In the genomic region with DNA sequence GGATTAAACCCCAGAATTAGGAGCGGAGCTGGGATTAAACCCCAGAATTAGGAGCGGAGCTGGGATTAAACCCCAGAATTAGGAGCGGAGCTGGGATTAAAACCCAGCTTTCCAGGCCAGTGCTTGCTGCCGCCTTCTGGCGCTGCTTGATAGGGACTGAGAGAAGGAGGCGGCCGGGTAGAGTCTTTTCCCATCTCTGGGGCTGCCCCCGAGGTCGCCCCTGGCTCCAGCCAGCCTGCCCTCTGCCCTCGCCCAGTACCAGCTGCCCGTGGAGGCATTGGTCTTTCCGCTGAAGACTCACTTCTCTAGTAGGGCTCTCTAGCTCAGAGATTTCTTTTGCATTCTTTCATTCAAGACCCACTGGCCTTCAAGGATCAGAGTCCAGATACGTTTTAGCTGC, we compare ENCODE assay signal across 34 cellular contexts. TPM values are rescaled to one million over a fixed set of nuclear protein-coding genes. Genes with fewer than 3 reads are reported as not detected.
"Had no signal": no experiment of that assay in that cellular context is flagged by ENCODE, and none has a peak within 500 bp of the region (broad histone marks: within the 10 kb centered on the region; RNA-seq: fewer than 3 reads in every experiment).

No MANE protein-coding gene starts in this region.

- H3K9me3 Mint-ChIP-seq: activated CD4-positive, alpha-beta memory T cell treated with anti-CD3 and anti-CD28 coated beads for 36 hours; activated CD4-positive, alpha-beta T cell treated with anti-CD3 and anti-CD28 coated beads, Interleukin-2, amount 10 ng/mL, durations not matched to agents 24 days and 14 days; activated naive CD4-positive, alpha-beta T cell treated with anti-CD3 and anti-CD28 coated beads for 36 hours; activated naive CD4-positive, alpha-beta T cell treated with anti-CD3 and anti-CD28 coated beads, Interleukin-2, amount 50 U/mL, for 24 hours; activated naive CD8-positive, alpha-beta T cell treated with anti-CD3 and anti-CD28 coated beads for 36 hours; activated naive CD8-positive, alpha-beta T cell treated with anti-CD3 and anti-CD28 coated beads, Interleukin-2, amount 50 U/mL, for 24 hours; activated T-helper 1 cell treated with anti-CD3 and anti-CD28 coated beads, Interleukin-12 subunit alpha, Interleukin-12 subunit beta, Interleukin-2, Interleukin-4 antibody, amounts not matched to agents 30 ng/mL and 10 ng/mL and 1 ng/mL, durations not matched to agents 14 hours and 24 hours and 36 hours; activated T-helper 2 cell treated with anti-CD3 and anti-CD28 coated beads, Interferon-gamma antibody, Interleukin-2, Interleukin-4, amounts not matched to agents 10 μg/mL and 5 μg/mL and 100 μg/mL, durations not matched to agents 14 hours and 24 hours and 36 hours; brain; dendritic cell treated with granulocyte-macrophage colony-stimulating factor and Interleukin-4, amounts not matched to agents 40 ng/mL and 50 ng/mL, for 4 days; endodermal cell had no signal

- H3K4me3 Mint-ChIP-seq: activated CD4-positive, alpha-beta memory T cell treated with anti-CD3 and anti-CD28 coated beads for 36 hours; activated CD4-positive, alpha-beta T cell treated with anti-CD3 and anti-CD28 coated beads for 36 hours; activated CD4-positive, alpha-beta T cell treated with anti-CD3 and anti-CD28 coated beads, Interleukin-2, amount 10 ng/mL, durations not matched to agents 24 days and 14 days; activated CD8-positive, alpha-beta memory T cell treated with anti-CD3 and anti-CD28 coated beads, Interleukin-2, amount 10 ng/mL, durations not matched to agents 7 days and 5 days; activated CD8-positive, alpha-beta T cell treated with anti-CD3 and anti-CD28 coated beads, Interleukin-2, amount 10 ng/mL, durations not matched to agents 7 days and 5 days; activated naive CD4-positive, alpha-beta T cell treated with anti-CD3 and anti-CD28 coated beads for 36 hours; activated naive CD4-positive, alpha-beta T cell treated with anti-CD3 and anti-CD28 coated beads, Interleukin-2, amount 50 U/mL, for 24 hours; activated naive CD8-positive, alpha-beta T cell treated with anti-CD3 and anti-CD28 coated beads for 36 hours; activated naive CD8-positive, alpha-beta T cell treated with anti-CD3 and anti-CD28 coated beads, Interleukin-2, amount 50 U/mL, for 24 hours; activated T-helper 1 cell treated with anti-CD3 and anti-CD28 coated beads, Interleukin-12 subunit alpha, Interleukin-12 subunit beta, Interleukin-2, Interleukin-4 antibody, amounts not matched to agents 30 ng/mL and 10 ng/mL and 1 ng/mL, durations not matched to agents 14 hours and 24 hours and 36 hours; dendritic cell treated with granulocyte-macrophage colony-stimulating factor and Interleukin-4, amounts not matched to agents 40 ng/mL and 50 ng/mL, for 4 days; endodermal cell had no signal

- H3K4me3 ChIP-seq: adrenal gland, ascending aorta, breast epithelium, cardiac muscle cell, coronary artery, dorsolateral prefrontal cortex, esophagus muscularis mucosa, gastroesophageal sphincter had no signal

- H3K27ac ChIP-seq: adrenal gland, ascending aorta, breast epithelium, coronary artery, dorsolateral prefrontal cortex, esophagus muscularis mucosa, gastroesophageal sphincter had no signal

- H3K9me3 ChIP-seq: adrenal gland, ascending aorta, breast epithelium, esophagus muscularis mucosa, gastroesophageal sphincter had no signal

- DNase-seq: activated CD4-positive, alpha-beta memory T cell treated with anti-CD3 and anti-CD28 coated beads for 36 hours; activated CD4-positive, alpha-beta T cell treated with anti-CD3 and anti-CD28 coated beads for 36 hours; activated CD4-positive, alpha-beta T cell treated with anti-CD3 and anti-CD28 coated beads, Interleukin-2, amount 10 ng/mL, durations not matched to agents 24 days and 14 days; activated CD4-positive, CD25-positive, alpha-beta regulatory T cell; activated CD4-positive, CD25-positive, alpha-beta regulatory T cell treated with anti-CD3 and anti-CD28 coated beads, Interleukin-2, amount 50 U/mL, for 72 hours; activated CD8-positive, alpha-beta memory T cell treated with anti-CD3 and anti-CD28 coated beads, Interleukin-2, amount 10 ng/mL, durations not matched to agents 7 days and 5 days; activated CD8-positive, alpha-beta memory T cell treated with anti-CD3 and anti-CD28 coated beads, Interleukin-2, amount 50 U/mL, for 4 hours; activated CD8-positive, alpha-beta T cell treated with anti-CD3 and anti-CD28 coated beads, Interleukin-2, amount 10 ng/mL, durations not matched to agents 7 days and 5 days; activated effector memory CD4-positive, alpha-beta T cell treated with anti-CD3 and anti-CD28 coated beads, Interleukin-2, amount 50 U/mL, for 16 hours; activated naive CD4-positive, alpha-beta T cell treated with anti-CD3 and anti-CD28 coated beads for 36 hours; activated naive CD8-positive, alpha-beta T cell treated with anti-CD3 and anti-CD28 coated beads for 36 hours; activated naive CD8-positive, alpha-beta T cell treated with anti-CD3 and anti-CD28 coated beads, Interleukin-2, amount 50 U/mL, for 24 hours; activated T-cell treated with anti-CD3 and anti-CD28 coated beads, Interleukin-2, amount 50 U/mL, for 1 hour; activated T-cell treated with anti-CD3 and anti-CD28 coated beads, Interleukin-2, amount 50 U/mL, for 48 hours; adrenal gland; amygdala; central memory CD4-positive, alpha-beta T cell; cerebellar nuclear complex; effector memory CD4-positive, alpha-beta T cell; endodermal cell; foreskin melanocyte; T-helper 2 cell had no signal

- H3K27ac Mint-ChIP-seq: activated CD4-positive, alpha-beta memory T cell treated with anti-CD3 and anti-CD28 coated beads for 36 hours; activated CD4-positive, alpha-beta T cell treated with anti-CD3 and anti-CD28 coated beads for 36 hours; activated CD8-positive, alpha-beta memory T cell treated with anti-CD3 and anti-CD28 coated beads, Interleukin-2, amount 10 ng/mL, durations not matched to agents 7 days and 5 days; activated CD8-positive, alpha-beta T cell treated with anti-CD3 and anti-CD28 coated beads, Interleukin-2, amount 10 ng/mL, durations not matched to agents 7 days and 5 days; activated naive CD4-positive, alpha-beta T cell treated with anti-CD3 and anti-CD28 coated beads for 36 hours; activated naive CD8-positive, alpha-beta T cell treated with anti-CD3 and anti-CD28 coated beads for 36 hours; activated naive CD8-positive, alpha-beta T cell treated with anti-CD3 and anti-CD28 coated beads, Interleukin-2, amount 50 U/mL, for 24 hours; activated T-helper 1 cell treated with anti-CD3 and anti-CD28 coated beads, Interleukin-12 subunit alpha, Interleukin-12 subunit beta, Interleukin-2, Interleukin-4 antibody, amounts not matched to agents 30 ng/mL and 10 ng/mL and 1 ng/mL, durations not matched to agents 14 hours and 24 hours and 36 hours; activated T-helper 2 cell treated with anti-CD3 and anti-CD28 coated beads, Interferon-gamma antibody, Interleukin-2, Interleukin-4, amounts not matched to agents 10 μg/mL and 5 μg/mL and 100 μg/mL, durations not matched to agents 14 hours and 24 hours and 36 hours; brain; dendritic cell treated with granulocyte-macrophage colony-stimulating factor and Interleukin-4, amounts not matched to agents 40 ng/mL and 50 ng/mL, for 4 days; endodermal cell had no signal

- H3K27me3 Mint-ChIP-seq: activated CD4-positive, alpha-beta memory T cell treated with anti-CD3 and anti-CD28 coated beads for 36 hours; activated CD4-positive, alpha-beta T cell treated with anti-CD3 and anti-CD28 coated beads for 36 hours; activated CD4-positive, alpha-beta T cell treated with anti-CD3 and anti-CD28 coated beads, Interleukin-2, amount 10 ng/mL, durations not matched to agents 24 days and 14 days; activated CD8-positive, alpha-beta memory T cell treated with anti-CD3 and anti-CD28 coated beads, Interleukin-2, amount 10 ng/mL, durations not matched to agents 7 days and 5 days; activated naive CD4-positive, alpha-beta T cell treated with anti-CD3 and anti-CD28 coated beads, Interleukin-2, amount 50 U/mL, for 24 hours; activated naive CD8-positive, alpha-beta T cell treated with anti-CD3 and anti-CD28 coated beads for 36 hours; activated naive CD8-positive, alpha-beta T cell treated with anti-CD3 and anti-CD28 coated beads, Interleukin-2, amount 50 U/mL, for 24 hours; dendritic cell treated with granulocyte-macrophage colony-stimulating factor and Interleukin-4, amounts not matched to agents 40 ng/mL and 50 ng/mL, for 4 days had no signal

- H3K27me3 ChIP-seq: adrenal gland, ascending aorta, breast epithelium, cardiac muscle cell, dorsolateral prefrontal cortex, esophagus muscularis mucosa, gastroesophageal sphincter had no signal

- ATAC-seq: activated CD4-positive, alpha-beta T cell treated with anti-CD3 and anti-CD28 coated beads for 36 hours; activated CD8-positive, alpha-beta memory T cell treated with anti-CD3 and anti-CD28 coated beads, Interleukin-2, amount 10 ng/mL, durations not matched to agents 7 days and 5 days; activated CD8-positive, alpha-beta T cell treated with anti-CD3 and anti-CD28 coated beads, Interleukin-2, amount 10 ng/mL, durations not matched to agents 7 days and 5 days; activated naive CD8-positive, alpha-beta T cell treated with anti-CD3 and anti-CD28 coated beads, Interleukin-2, amount 50 U/mL, for 24 hours; gastroesophageal sphincter had no signal

RNA-seq across cellular contexts. Expression of a gene that starts 44.0 kb away (rescaled TPM):
- total RNA-seq: ascending aorta had no signal
